ENCODE assay signal across 25 cellular contexts in the genomic region with DNA sequence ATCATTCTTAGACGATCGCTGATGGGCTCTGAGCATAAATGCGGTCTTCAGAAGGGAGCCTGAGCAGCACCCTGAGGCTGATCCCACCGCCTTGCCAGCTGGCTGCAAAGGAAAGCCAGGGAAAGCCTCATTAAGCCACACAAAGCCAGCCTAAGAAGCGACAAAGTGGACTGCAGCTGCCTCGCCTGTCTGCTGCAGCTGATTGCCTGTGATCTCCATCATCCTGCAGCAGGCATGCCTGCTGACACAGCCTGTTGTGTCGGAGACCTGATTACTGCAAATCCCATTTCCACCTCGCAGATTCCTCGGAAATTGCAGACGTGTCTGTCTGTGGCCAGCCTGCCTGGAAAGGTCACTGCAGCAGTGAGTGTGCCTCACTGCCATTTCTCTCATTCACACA.
DNase-seq lines count a peak whose midpoint lies in the region; ATAC-seq and TF ChIP-seq lines count a peak whose summit lies in the region.
"Had no signal": no experiment of that assay in that cellular context is flagged by ENCODE, and none has a peak within 500 bp of the region (broad histone marks: within the 10 kb centered on the region; RNA-seq: fewer than 3 reads in every experiment).

No MANE protein-coding gene starts in this region.

- H3K9me3 ChIP-seq in SK-N-SH, result no peaks in the 10 kb centered on the region
- H3K9me3 ChIP-seq: colonic mucosa, prostate gland, upper lobe of right lung had no signal

- H3K4me3 ChIP-seq in SK-N-SH (ENCODE audit: low read depth in 2 of 2, low read length in 1 of 2), result no peak overlapping the region
- H3K4me3 ChIP-seq: colonic mucosa, GM23248, K562, prostate gland, upper lobe of right lung had no signal

- peaks cover 0 to 9% of the 10 kb centered on the region in 2 experiments; a peak in 1 of 4 replicates for H3K4me1 ChIP-seq in SK-N-SH (ENCODE audit: control insufficient read depth in 1 of 2, insufficient read depth in 2 of 2, low read depth in 1 of 2, low read length in 1 of 2)
- H3K4me1 ChIP-seq: colonic mucosa, prostate gland, upper lobe of right lung had no signal

- no peak overlapping the region for H3K9ac ChIP-seq in SK-N-SH
- H3K9ac ChIP-seq: GM23248 had no signal

- no peak for TF ChIP-seq CTCF in SK-N-SH (IDR thresholded peaks at IDR 0.05)

- H3F3A ChIP-seq in SK-N-SH (replicated peaks; ENCODE audit: insufficient read depth), result no peaks in the 10 kb centered on the region

- H3K27me3 ChIP-seq in SK-N-SH (ENCODE audit: insufficient read depth), result no peaks in the 10 kb centered on the region
- H3K27me3 ChIP-seq: colonic mucosa, upper lobe of right lung had no signal

- TF ChIP-seq RAD21 in SK-N-SH (IDR thresholded peaks at IDR 0.05; ENCODE audit: low read length), result peak; percentile 15; the same call in 1 of the 2 replicates

- no peaks in the 10 kb centered on the region for H3K36me3 ChIP-seq in SK-N-SH (replicated peaks in 1 of 2; ENCODE audit: control insufficient read depth in 1 of 2, insufficient read depth in 2 of 2, low read length in 1 of 2)
- H3K36me3 ChIP-seq: colonic mucosa, prostate gland, upper lobe of right lung had no signal

- H3K4me2 ChIP-seq in SK-N-SH, result no peak overlapping the region

- ATAC-seq in HG02610 (IDR thresholded peaks at IDR 0.05; ENCODE audit: unreplicated experiment), result no peak
- ATAC-seq: activated CD8-positive, alpha-beta memory T cell treated with anti-CD3 and anti-CD28 coated beads, Interleukin-2, amount 10 ng/mL, durations not matched to agents 7 days and 5 days; K562; left ventricle myocardium superior; upper lobe of right lung had no signal

- H2AFZ ChIP-seq in SK-N-SH (ENCODE audit: low read depth), result no peak overlapping the region
- H2AFZ ChIP-seq: GM23248 had no signal

- H3K9me2 ChIP-seq in SK-N-SH, result no peaks in the 10 kb centered on the region

- peak in 1 of 2 experiments; percentile 48; a peak in 1 of 4 replicates for TF ChIP-seq EP300 in SK-N-SH (IDR thresholded peaks at IDR 0.05; ENCODE audit: borderline replicate concordance in 1 of 2, low read depth in 1 of 2, low read length in 1 of 2)

- H4K20me1 ChIP-seq in SK-N-SH (ENCODE audit: insufficient read depth), result no peaks in the 10 kb centered on the region

- CTCF ChIA-PET in SK-N-SH (lab: Yijun Ruan, JAX), result interaction anchor here (1.3 to 1.5 kb wide), 3 partner anchors 13 to 36 kb away, joined by 3 to 5 read pairs (median 3); no protein-coding TSS in a partner anchor

- peak; percentile 2 for DNase-seq in NCI-H510A treated with DMSO at 0.1 percent for 48 hours (lab: John Stamatoyannopoulos, UW)
- DNase-seq in NCI-H510A (lab: John Stamatoyannopoulos, UW), result no peak
- peak; percentile 59 for DNase-seq in SK-N-SH
- peak; percentile 87 for DNase-seq in islet precursor cell
- DNase-seq in middle frontal gyrus (ENCODE audit: extremely low spot score, low spot score), result no peak
- DNase-seq in NCI-H2029 (lab: John Stamatoyannopoulos, UW), result no peak
- no peak for DNase-seq in activated CD8-positive, alpha-beta memory T cell treated with anti-CD3 and anti-CD28 coated beads, Interleukin-2, amount 50 U/mL, for 4 hours
- DNase-seq: activated CD4-positive, CD25-positive, alpha-beta regulatory T cell treated with anti-CD3 and anti-CD28 coated beads, Interleukin-2, amount 50 U/mL, for 72 hours; activated CD8-positive, alpha-beta memory T cell treated with anti-CD3 and anti-CD28 coated beads, Interleukin-2, amount 10 ng/mL, durations not matched to agents 7 days and 5 days; activated gamma-delta T cell treated with Interleukin-2 at 50 U/mL for 16 hours; aorta; CD4-positive, alpha-beta T cell; colonic mucosa; EL; GM23248; left ventricle myocardium superior; NCI-H1930; SHP77; stimulated activated naive CD4-positive, alpha-beta T cell; upper lobe of right lung had no signal

- WGBS in SK-N-SH (ENCODE audit: low lambda C conversion rate), result 35% methylated on average over 10 of the region's 10 CpGs

- peak overlapping the region in 1 of 2 experiments; percentile 89; a peak in 2 of 4 replicates for H3K27ac ChIP-seq in SK-N-SH (ENCODE audit: low read depth in 2 of 2, low read length in 1 of 2)
- H3K27ac ChIP-seq: colonic mucosa, epithelial cell of prostate, GM23248, HL-60, prostate gland, upper lobe of right lung had no signal

- no peaks in the 10 kb centered on the region for H3K79me2 ChIP-seq in SK-N-SH (ENCODE audit: insufficient read depth)

- POLR2A ChIA-PET in SK-N-SH (lab: Yijun Ruan, JAX), result no interaction called here

TF ChIP-seq in SK-N-SH, 30 proteins besides CTCF, POLR2A, EP300 and RAD21 (continues in another document):
- no peak for TF ChIP-seq FOXM1 (IDR thresholded peaks at IDR 0.05; ENCODE audit: low read depth)
- no peak for TF ChIP-seq FOSL2 (IDR thresholded peaks at IDR 0.05; ENCODE audit: borderline replicate concordance, low read depth)
- no peak for TF ChIP-seq GABPA (IDR thresholded peaks at IDR 0.05; ENCODE audit: low read depth)
- TF ChIP-seq YY1 (IDR thresholded peaks at IDR 0.05; ENCODE audit: low read depth), result no peak
- peak; percentile 64; the same call in 1 of the 2 replicates for TF ChIP-seq MXI1 (IDR thresholded peaks at IDR 0.05; ENCODE audit: low read depth, low read length)
- TF ChIP-seq, protein P1, sequence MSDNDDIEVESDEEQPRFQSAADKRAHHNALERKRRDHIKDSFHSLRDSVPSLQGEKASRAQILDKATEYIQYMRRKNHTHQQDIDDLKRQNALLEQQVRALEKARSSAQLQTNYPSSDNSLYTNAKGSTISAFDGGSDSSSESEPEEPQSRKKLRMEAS (IDR thresholded peaks at IDR 0.05; ENCODE audit: low read depth), result no peak
- no peak for TF ChIP-seq SIN3A (IDR thresholded peaks at IDR 0.05; ENCODE audit: borderline replicate concordance, low read depth, low read length)
- TF ChIP-seq, protein P2, sequence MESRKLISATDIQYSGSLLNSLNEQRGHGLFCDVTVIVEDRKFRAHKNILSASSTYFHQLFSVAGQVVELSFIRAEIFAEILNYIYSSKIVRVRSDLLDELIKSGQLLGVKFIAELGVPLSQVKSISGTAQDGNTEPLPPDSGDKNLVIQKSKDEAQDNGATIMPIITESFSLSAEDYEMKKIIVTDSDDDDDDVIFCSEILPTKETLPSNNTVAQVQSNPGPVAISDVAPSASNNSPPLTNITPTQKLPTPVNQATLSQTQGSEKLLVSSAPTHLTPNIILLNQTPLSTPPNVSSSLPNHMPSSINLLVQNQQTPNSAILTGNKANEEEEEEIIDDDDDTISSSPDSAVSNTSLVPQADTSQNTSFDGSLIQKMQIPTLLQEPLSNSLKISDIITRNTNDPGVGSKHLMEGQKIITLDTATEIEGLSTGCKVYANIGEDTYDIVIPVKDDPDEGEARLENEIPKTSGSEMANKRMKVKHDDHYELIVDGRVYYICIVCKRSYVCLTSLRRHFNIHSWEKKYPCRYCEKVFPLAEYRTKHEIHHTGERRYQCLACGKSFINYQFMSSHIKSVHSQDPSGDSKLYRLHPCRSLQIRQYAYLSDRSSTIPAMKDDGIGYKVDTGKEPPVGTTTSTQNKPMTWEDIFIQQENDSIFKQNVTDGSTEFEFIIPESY (IDR thresholded peaks at IDR 0.05; ENCODE audit: borderline replicate concordance, low read depth), result no peak
- TF ChIP-seq JUND (IDR thresholded peaks at IDR 0.05), result no peak
- TF ChIP-seq GATA2 (CRISPR knock-in tag; IDR thresholded peaks at IDR 0.05), result peak; percentile 79
- no peak for TF ChIP-seq RFX5 (IDR thresholded peaks at IDR 0.05; ENCODE audit: low read length)
- TF ChIP-seq, protein P3, sequence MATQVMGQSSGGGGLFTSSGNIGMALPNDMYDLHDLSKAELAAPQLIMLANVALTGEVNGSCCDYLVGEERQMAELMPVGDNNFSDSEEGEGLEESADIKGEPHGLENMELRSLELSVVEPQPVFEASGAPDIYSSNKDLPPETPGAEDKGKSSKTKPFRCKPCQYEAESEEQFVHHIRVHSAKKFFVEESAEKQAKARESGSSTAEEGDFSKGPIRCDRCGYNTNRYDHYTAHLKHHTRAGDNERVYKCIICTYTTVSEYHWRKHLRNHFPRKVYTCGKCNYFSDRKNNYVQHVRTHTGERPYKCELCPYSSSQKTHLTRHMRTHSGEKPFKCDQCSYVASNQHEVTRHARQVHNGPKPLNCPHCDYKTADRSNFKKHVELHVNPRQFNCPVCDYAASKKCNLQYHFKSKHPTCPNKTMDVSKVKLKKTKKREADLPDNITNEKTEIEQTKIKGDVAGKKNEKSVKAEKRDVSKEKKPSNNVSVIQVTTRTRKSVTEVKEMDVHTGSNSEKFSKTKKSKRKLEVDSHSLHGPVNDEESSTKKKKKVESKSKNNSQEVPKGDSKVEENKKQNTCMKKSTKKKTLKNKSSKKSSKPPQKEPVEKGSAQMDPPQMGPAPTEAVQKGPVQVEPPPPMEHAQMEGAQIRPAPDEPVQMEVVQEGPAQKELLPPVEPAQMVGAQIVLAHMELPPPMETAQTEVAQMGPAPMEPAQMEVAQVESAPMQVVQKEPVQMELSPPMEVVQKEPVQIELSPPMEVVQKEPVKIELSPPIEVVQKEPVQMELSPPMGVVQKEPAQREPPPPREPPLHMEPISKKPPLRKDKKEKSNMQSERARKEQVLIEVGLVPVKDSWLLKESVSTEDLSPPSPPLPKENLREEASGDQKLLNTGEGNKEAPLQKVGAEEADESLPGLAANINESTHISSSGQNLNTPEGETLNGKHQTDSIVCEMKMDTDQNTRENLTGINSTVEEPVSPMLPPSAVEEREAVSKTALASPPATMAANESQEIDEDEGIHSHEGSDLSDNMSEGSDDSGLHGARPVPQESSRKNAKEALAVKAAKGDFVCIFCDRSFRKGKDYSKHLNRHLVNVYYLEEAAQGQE (IDR thresholded peaks at IDR 0.05; ENCODE audit: low read depth, low read length), result no peak
- TF ChIP-seq FOXJ3 (CRISPR knock-in tag; IDR thresholded peaks at IDR 0.05), result peak; percentile 39; the same call in 1 of the 2 replicates
- TF ChIP-seq, protein P4, sequence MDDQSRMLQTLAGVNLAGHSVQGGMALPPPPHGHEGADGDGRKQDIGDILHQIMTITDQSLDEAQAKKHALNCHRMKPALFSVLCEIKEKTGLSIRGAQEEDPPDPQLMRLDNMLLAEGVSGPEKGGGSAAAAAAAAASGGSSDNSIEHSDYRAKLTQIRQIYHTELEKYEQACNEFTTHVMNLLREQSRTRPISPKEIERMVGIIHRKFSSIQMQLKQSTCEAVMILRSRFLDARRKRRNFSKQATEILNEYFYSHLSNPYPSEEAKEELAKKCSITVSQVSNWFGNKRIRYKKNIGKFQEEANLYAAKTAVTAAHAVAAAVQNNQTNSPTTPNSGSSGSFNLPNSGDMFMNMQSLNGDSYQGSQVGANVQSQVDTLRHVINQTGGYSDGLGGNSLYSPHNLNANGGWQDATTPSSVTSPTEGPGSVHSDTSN (IDR thresholded peaks at IDR 0.05), result no peak

Comparison
In these comparisons a context has a peak if more than half of its experiments do, and no peak if none do; other contexts are left out.
1. DNase-seq: peak in NCI-H510A treated with DMSO at 0.1 percent for 48 hours (single experiment), SK-N-SH (single experiment) and islet precursor cell (single experiment); none in NCI-H510A (single experiment), middle frontal gyrus (single experiment), NCI-H2029 (single experiment) and activated CD8-positive, alpha-beta memory T cell treated with anti-CD3 and anti-CD28 coated beads, Interleukin-2, amount 50 U/mL, for 4 hours (single experiment).